Comparison of ENCODE assay signal across 1 cellular context in the genomic region with DNA sequence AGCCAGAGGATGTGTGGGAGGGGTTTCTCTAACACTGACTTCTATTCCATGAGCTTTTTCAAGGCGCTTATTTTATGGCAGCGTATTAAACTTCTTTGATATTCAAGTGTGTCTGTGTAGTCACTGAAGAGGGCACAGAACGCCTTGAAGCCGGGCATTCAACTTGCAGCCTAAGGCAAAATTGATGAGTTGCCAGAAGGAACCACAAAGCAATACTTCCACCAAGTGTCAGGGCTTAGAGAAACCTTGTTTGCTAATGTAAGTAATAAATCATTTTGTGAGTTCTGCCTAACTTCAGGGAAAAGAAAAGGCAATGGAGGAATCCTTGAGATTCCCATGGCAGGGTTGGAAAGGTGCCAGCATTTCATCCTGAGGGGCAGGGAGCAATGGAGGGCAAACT.
TF ChIP-seq lines count a peak whose summit lies in the region.

No MANE protein-coding gene starts in this region.

TF ChIP-seq in WTC11, 78 proteins besides CTCF, POLR2A, EP300 and RAD21 (continued from another document):
- TF ChIP-seq IRF1 (CRISPR knock-in tag; IDR thresholded peaks at IDR 0.05), result no peak
- TF ChIP-seq TP53 (CRISPR knock-in tag; IDR thresholded peaks at IDR 0.05), result no peak
- TF ChIP-seq, protein P1, sequence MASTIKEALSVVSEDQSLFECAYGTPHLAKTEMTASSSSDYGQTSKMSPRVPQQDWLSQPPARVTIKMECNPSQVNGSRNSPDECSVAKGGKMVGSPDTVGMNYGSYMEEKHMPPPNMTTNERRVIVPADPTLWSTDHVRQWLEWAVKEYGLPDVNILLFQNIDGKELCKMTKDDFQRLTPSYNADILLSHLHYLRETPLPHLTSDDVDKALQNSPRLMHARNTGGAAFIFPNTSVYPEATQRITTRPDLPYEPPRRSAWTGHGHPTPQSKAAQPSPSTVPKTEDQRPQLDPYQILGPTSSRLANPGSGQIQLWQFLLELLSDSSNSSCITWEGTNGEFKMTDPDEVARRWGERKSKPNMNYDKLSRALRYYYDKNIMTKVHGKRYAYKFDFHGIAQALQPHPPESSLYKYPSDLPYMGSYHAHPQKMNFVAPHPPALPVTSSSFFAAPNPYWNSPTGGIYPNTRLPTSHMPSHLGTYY (CRISPR knock-in tag; IDR thresholded peaks at IDR 0.05), result no peak
- no peak for TF ChIP-seq PRDM15 (CRISPR knock-in tag; IDR thresholded peaks at IDR 0.05)
